Comparison of ENCODE assay signal across 28 cellular contexts in the genomic region with DNA sequence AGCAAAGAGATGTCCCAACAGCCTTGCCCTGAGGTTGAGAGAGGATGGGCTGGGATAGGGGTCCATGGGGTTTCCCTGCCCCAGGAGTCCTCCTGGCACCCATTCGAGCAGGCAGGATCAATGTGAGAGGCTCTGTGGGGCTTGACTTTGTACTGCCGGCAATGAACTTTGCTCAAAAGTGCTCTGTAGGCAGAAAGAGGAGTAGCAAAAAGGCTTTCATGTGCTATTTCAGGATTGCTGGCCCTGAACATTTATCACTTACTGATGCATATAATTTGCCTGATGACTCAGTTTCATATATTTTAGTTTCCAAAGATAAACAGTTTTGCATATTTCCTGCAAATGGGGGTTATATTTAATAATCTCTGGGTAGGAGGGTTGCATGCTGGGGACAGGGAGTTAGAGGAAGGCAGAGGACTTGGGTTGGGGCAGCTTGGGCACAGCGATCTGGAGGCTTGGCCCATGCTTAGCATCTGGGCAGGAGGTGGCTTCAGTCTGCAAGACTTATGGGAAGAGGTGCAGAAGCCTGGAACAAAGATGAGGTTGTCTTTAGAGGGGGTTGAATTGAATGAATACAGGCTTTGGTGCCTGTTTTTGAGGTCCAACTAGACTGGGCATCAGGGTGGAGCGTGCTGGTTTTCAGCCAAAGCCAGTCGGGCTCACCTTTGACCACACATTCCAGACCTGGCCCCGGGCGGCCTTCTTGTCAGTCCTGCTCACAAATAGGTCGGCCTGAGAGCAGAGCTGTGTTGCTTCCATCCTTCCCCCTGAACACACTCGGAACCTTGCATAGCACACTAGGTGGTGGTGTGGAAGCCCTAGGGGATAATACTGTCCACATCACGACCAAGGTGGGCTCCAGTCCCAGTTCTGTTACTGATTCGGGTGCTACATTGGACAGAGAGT.
"Had no signal": no experiment of that assay in that cellular context is flagged by ENCODE, and none has a peak within 500 bp of the region (broad histone marks: within the 10 kb centered on the region; RNA-seq: fewer than 3 reads in every experiment).

No MANE protein-coding gene starts in this region.

- H3K9me3 ChIP-seq: ovary, psoas muscle, right lobe of liver, sigmoid colon, stomach, thoracic aorta, tibial artery, transverse colon, upper lobe of right lung, uterus had no signal

- H3K79me2 ChIP-seq: parathyroid adenoma had no signal

- H3K4me1 ChIP-seq: parathyroid adenoma, psoas muscle, right lobe of liver, sigmoid colon, stomach, tibial artery, transverse colon, upper lobe of right lung, uterus had no signal

- H3K27me3 ChIP-seq: ovary, right lobe of liver, sigmoid colon, upper lobe of right lung, uterus had no signal

- H3K9ac ChIP-seq: parathyroid adenoma had no signal

- H3K36me3 ChIP-seq: ovary, right lobe of liver, sigmoid colon, stomach, thoracic aorta, tibial artery, transverse colon, upper lobe of right lung, uterus had no signal

- H2AFZ ChIP-seq: parathyroid adenoma had no signal

- H3K9me3 Mint-ChIP-seq: naive thymus-derived CD8-positive, alpha-beta T cell; natural killer cell treated with Interleukin-12 subunit alpha and Interleukin-12 subunit beta and Interleukin-15 and Interleukin-18, amount 100 ng/mL, for 72 hours; nephron progenitor cell; stimulated activated effector memory CD8-positive, alpha-beta T cell treated with anti-CD3 and anti-CD28 coated beads, Interleukin-12 subunit alpha, Interleukin-12 subunit beta, amount 100 ng/mL, for 72 hours; stimulated activated naive B cell treated with anti-CD40 and anti-IgM and Interleukin-4, amounts not matched to agents 10 μg/mL and 1 μg/mL and 100 μg/mL, for 72 hours; stimulated activated naive CD8-positive, alpha-beta T cell treated with anti-CD3 and anti-CD28 coated beads, Interleukin-15, Interleukin-2, amounts not matched to agents 100 ng/mL and 50 ng/mL, for 24 hours had no signal

- H3K4me3 ChIP-seq: ovary, psoas muscle, right lobe of liver, sigmoid colon, stomach, thoracic aorta, tibial artery, transverse colon, upper lobe of right lung, uterus had no signal

- ATAC-seq: naive thymus-derived CD8-positive, alpha-beta T cell; natural killer cell treated with Interleukin-12 subunit alpha and Interleukin-12 subunit beta and Interleukin-15 and Interleukin-18, amount 100 ng/mL, for 72 hours; psoas muscle; right cardiac atrium; right lobe of liver; stimulated activated effector memory CD8-positive, alpha-beta T cell treated with anti-CD3 and anti-CD28 coated beads, Interleukin-12 subunit alpha, Interleukin-12 subunit beta, amount 100 ng/mL, for 72 hours; stimulated activated naive B cell treated with anti-CD40 and anti-IgM and Interleukin-4, amounts not matched to agents 10 μg/mL and 1 μg/mL and 100 μg/mL, for 72 hours; upper lobe of right lung had no signal

- H3K4me1 Mint-ChIP-seq: naive thymus-derived CD8-positive, alpha-beta T cell; nephron progenitor cell; neural crest cell; stimulated activated effector memory CD8-positive, alpha-beta T cell treated with anti-CD3 and anti-CD28 coated beads, Interleukin-12 subunit alpha, Interleukin-12 subunit beta, amount 100 ng/mL, for 72 hours; stimulated activated naive B cell treated with anti-CD40 and anti-IgM and Interleukin-4, amounts not matched to agents 10 μg/mL and 1 μg/mL and 100 μg/mL, for 72 hours had no signal

- H3K4me3 Mint-ChIP-seq: naive thymus-derived CD8-positive, alpha-beta T cell; natural killer cell treated with Interleukin-12 subunit alpha and Interleukin-12 subunit beta and Interleukin-15 and Interleukin-18, amount 100 ng/mL, for 72 hours; nephron progenitor cell; neural crest cell; stimulated activated effector memory CD8-positive, alpha-beta T cell treated with anti-CD3 and anti-CD28 coated beads, Interleukin-12 subunit alpha, Interleukin-12 subunit beta, amount 100 ng/mL, for 72 hours; stimulated activated naive B cell treated with anti-CD40 and anti-IgM and Interleukin-4, amounts not matched to agents 10 μg/mL and 1 μg/mL and 100 μg/mL, for 72 hours; stimulated activated naive CD8-positive, alpha-beta T cell treated with anti-CD3 and anti-CD28 coated beads, Interleukin-15, Interleukin-2, amounts not matched to agents 100 ng/mL and 50 ng/mL, for 24 hours; type B pancreatic cell had no signal

- H3K36me3 Mint-ChIP-seq: naive thymus-derived CD8-positive, alpha-beta T cell; natural killer cell treated with Interleukin-12 subunit alpha and Interleukin-12 subunit beta and Interleukin-15 and Interleukin-18, amount 100 ng/mL, for 72 hours; stimulated activated naive B cell treated with anti-CD40 and anti-IgM and Interleukin-4, amounts not matched to agents 10 μg/mL and 1 μg/mL and 100 μg/mL, for 72 hours; type B pancreatic cell had no signal

- DNase-seq: nephron progenitor cell; occipital lobe; ovary; right cardiac atrium; right lobe of liver; sigmoid colon; small intestine; stimulated activated CD4-positive, alpha-beta T cell treated with anti-CD3 and anti-CD28 coated beads, Interleukin-15, amount 100 ng/mL, for 24 hours; stimulated activated CD4-positive, alpha-beta T cell treated with anti-CD3 and anti-CD28 coated beads, Interleukin-2, amount 100 ng/mL, for 24 hours; stimulated activated CD4-positive, alpha-beta T cell treated with anti-CD3 and anti-CD28 coated beads, Interleukin-2, amount 100 ng/mL, for 48 hours; stimulated activated CD4-positive, alpha-beta T cell treated with anti-CD3 and anti-CD28 coated beads, Interleukin-4, amount 100 ng/mL, for 24 hours; stimulated activated naive B cell treated with anti-CD40 and anti-IgM and Interleukin-4, amounts not matched to agents 10 μg/mL and 1 μg/mL and 100 μg/mL, for 72 hours; stimulated activated naive CD4-positive, alpha-beta T cell treated with Interleukin-2 at 50 U/mL for 16 hours; stomach; tibial artery; transverse colon; upper lobe of right lung; uterus had no signal

- H3K27ac ChIP-seq: ovary, parathyroid adenoma, psoas muscle, right lobe of liver, sigmoid colon, stomach, thoracic aorta, tibial artery, transverse colon, upper lobe of right lung, uterus had no signal

- H3K27ac Mint-ChIP-seq: naive thymus-derived CD8-positive, alpha-beta T cell; natural killer cell treated with Interleukin-12 subunit alpha and Interleukin-12 subunit beta and Interleukin-15 and Interleukin-18, amount 100 ng/mL, for 72 hours; nephron progenitor cell; progenitor cell of endocrine pancreas; stimulated activated effector memory CD8-positive, alpha-beta T cell treated with anti-CD3 and anti-CD28 coated beads, Interleukin-12 subunit alpha, Interleukin-12 subunit beta, amount 100 ng/mL, for 72 hours; stimulated activated naive B cell treated with anti-CD40 and anti-IgM and Interleukin-4, amounts not matched to agents 10 μg/mL and 1 μg/mL and 100 μg/mL, for 72 hours; stimulated activated naive CD8-positive, alpha-beta T cell treated with anti-CD3 and anti-CD28 coated beads, Interleukin-15, Interleukin-2, amounts not matched to agents 100 ng/mL and 50 ng/mL, for 24 hours; type B pancreatic cell had no signal
